In genomic region chr9:129353697-129354336, GRCh38 we compare ENCODE assay signal across 13 cellular contexts.
A peak's percentile ranks its signal among the peaks of the same experiment; 100 is the strongest.
DNase-seq lines count a peak whose midpoint lies in the region; ATAC-seq and TF ChIP-seq lines count a peak whose summit lies in the region.
"Had no signal": no experiment of that assay in that cellular context is flagged by ENCODE, and none has a peak within 500 bp of the region (broad histone marks: within the 10 kb centered on the region; RNA-seq: fewer than 3 reads in every experiment).

No MANE protein-coding gene starts in this region.

- DNase-seq in heart left ventricle (no peak), Right ventricle myocardium inferior (ENCODE audit: missing footprints) (no peak), esophagus muscularis mucosa (ENCODE audit: extremely low spot score) (no peak), neural progenitor cell (ENCODE audit: low spot score) (no peak)
- DNase-seq in activated naive CD4-positive, alpha-beta T cell treated with anti-CD3 and anti-CD28 coated beads for 36 hours, result no peak
- DNase-seq: CD8-positive, alpha-beta T cell; left colon; MG63; NCI-H526 had no signal

- no peak overlapping the region for H3K4me2 ChIP-seq in neural progenitor cell

- H3K4me1 Mint-ChIP-seq in neural progenitor cell, result peaks cover 39% of the 10 kb centered on the region
- no peaks in the 10 kb centered on the region for H3K4me1 Mint-ChIP-seq in activated T-helper 17 cell treated with anti-CD3 and anti-CD28 coated beads, Interleukin-2, amount 50 U/mL, for 72 hours
- peaks cover 3% of the 10 kb centered on the region for H3K4me1 Mint-ChIP-seq in activated naive CD4-positive, alpha-beta T cell treated with anti-CD3 and anti-CD28 coated beads for 36 hours (ENCODE audit: low read depth)

- intact Hi-C loops in heart left ventricle (cut with DNase I), result no loop called here
- intact Hi-C loops in Right ventricle myocardium inferior (cut with DNase I), result no loop called here
- intact Hi-C loops in esophagus muscularis mucosa (cut with DNase I), result no loop called here
- intact Hi-C loops in activated naive CD4-positive, alpha-beta T cell treated with anti-CD3 and anti-CD28 coated beads for 36 hours (cut with micrococcal nuclease), result no loop called here

- H3K27ac ChIP-seq in heart left ventricle (peak overlapping the region in 7 of 12 donors; percentile 23 to 73 (median 42)), esophagus muscularis mucosa (replicated peaks in 1 of 4) (peak overlapping the region; percentile 34 to 72 (median 65)), neural progenitor cell (peak overlapping the region; percentile 78)

- CTCF ChIA-PET in activated naive CD4-positive, alpha-beta T cell treated with anti-CD3 and anti-CD28 coated beads for 36 hours (lab: Charles Lee), result no interaction called here

- H3K9me3 Mint-ChIP-seq in neural progenitor cell, result peaks cover 4% of the 10 kb centered on the region
- no peaks in the 10 kb centered on the region for H3K9me3 Mint-ChIP-seq in activated T-helper 17 cell treated with anti-CD3 and anti-CD28 coated beads, Interleukin-2, amount 50 U/mL, for 72 hours
- peaks cover 7% of the 10 kb centered on the region for H3K9me3 Mint-ChIP-seq in activated naive CD4-positive, alpha-beta T cell treated with anti-CD3 and anti-CD28 coated beads for 36 hours

- H3K4me3 ChIP-seq in heart left ventricle (no peak overlapping the region), esophagus muscularis mucosa (no peak overlapping the region), neural progenitor cell (no peak overlapping the region)
- H3K4me3 ChIP-seq: MG63, thoracic aorta had no signal

- peak overlapping the region; percentile 74 for H3K4me3 Mint-ChIP-seq in neural progenitor cell
- H3K4me3 Mint-ChIP-seq in activated T-helper 17 cell treated with anti-CD3 and anti-CD28 coated beads, Interleukin-2, amount 50 U/mL, for 72 hours, result no peak overlapping the region
- no peak overlapping the region for H3K4me3 Mint-ChIP-seq in activated naive CD4-positive, alpha-beta T cell treated with anti-CD3 and anti-CD28 coated beads for 36 hours
- H3K4me3 Mint-ChIP-seq: CD8-positive, alpha-beta T cell had no signal

- H3K36me3 Mint-ChIP-seq in neural progenitor cell, result peaks cover 4% of the 10 kb centered on the region
- H3K36me3 Mint-ChIP-seq in activated T-helper 17 cell treated with anti-CD3 and anti-CD28 coated beads, Interleukin-2, amount 50 U/mL, for 72 hours (ENCODE audit: low read depth), result no peaks in the 10 kb centered on the region
- no peaks in the 10 kb centered on the region for H3K36me3 Mint-ChIP-seq in activated naive CD4-positive, alpha-beta T cell treated with anti-CD3 and anti-CD28 coated beads for 36 hours (ENCODE audit: low read depth)
- H3K36me3 Mint-ChIP-seq: CD8-positive, alpha-beta T cell had no signal

- H3K4me1 ChIP-seq in heart left ventricle (peaks cover 0 to 27% (median 16%) of the 10 kb centered on the region in 12 donors), esophagus muscularis mucosa (peaks cover 18 to 33% (median 32%) of the 10 kb centered on the region in 4 donors), neural progenitor cell (peaks cover 14% of the 10 kb centered on the region)

- no peak overlapping the region for H2AFZ ChIP-seq in neural progenitor cell (replicated peaks)

- peaks cover 37% of the 10 kb centered on the region for H3F3A ChIP-seq in neural progenitor cell (ENCODE audit: low read depth)

- no peak for TF ChIP-seq CTCF in heart left ventricle (IDR thresholded peaks at IDR 0.05)
- TF ChIP-seq CTCF in esophagus muscularis mucosa (IDR thresholded peaks at IDR 0.05), result no peak
- no peak for TF ChIP-seq CTCF in neural progenitor cell (IDR thresholded peaks at IDR 0.05)

- H3K79me2 ChIP-seq in neural progenitor cell (ENCODE audit: low read depth), result no peaks in the 10 kb centered on the region

- TF ChIP-seq POLR2A in heart left ventricle (IDR thresholded peaks at IDR 0.05) (no peak), esophagus muscularis mucosa (IDR thresholded peaks at IDR 0.05; ENCODE audit: low read depth) (no peak)

- TF ChIP-seq EP300 in esophagus muscularis mucosa (IDR thresholded peaks at IDR 0.05), result no peak

- H3K27me3 Mint-ChIP-seq in neural progenitor cell (ENCODE audit: insufficient read depth, low read depth), result peaks cover 12% of the 10 kb centered on the region
- no peaks in the 10 kb centered on the region for H3K27me3 Mint-ChIP-seq in activated T-helper 17 cell treated with anti-CD3 and anti-CD28 coated beads, Interleukin-2, amount 50 U/mL, for 72 hours
- peaks cover 3% of the 10 kb centered on the region for H3K27me3 Mint-ChIP-seq in activated naive CD4-positive, alpha-beta T cell treated with anti-CD3 and anti-CD28 coated beads for 36 hours (ENCODE audit: low read depth)

- peak overlapping the region; percentile 92 for H3K27ac Mint-ChIP-seq in neural progenitor cell
- H3K27ac Mint-ChIP-seq in activated T-helper 17 cell treated with anti-CD3 and anti-CD28 coated beads, Interleukin-2, amount 50 U/mL, for 72 hours, result no peak overlapping the region
- H3K27ac Mint-ChIP-seq in activated naive CD4-positive, alpha-beta T cell treated with anti-CD3 and anti-CD28 coated beads for 36 hours, result no peak overlapping the region
- H3K27ac Mint-ChIP-seq: CD8-positive, alpha-beta T cell had no signal

- 78 to 82% (median 81%) methylated on average over 11 to 12 of the region's 12 CpGs for WGBS in heart left ventricle, 4 donors
- 77% methylated on average over 12 of the region's 12 CpGs for WGBS in esophagus muscularis mucosa

- no peaks in the 10 kb centered on the region for H3K36me3 ChIP-seq in heart left ventricle
- no peaks in the 10 kb centered on the region for H3K36me3 ChIP-seq in esophagus muscularis mucosa
- H3K36me3 ChIP-seq in neural progenitor cell, result no peaks in the 10 kb centered on the region
- H3K36me3 ChIP-seq: MG63, thoracic aorta had no signal

- H3K9me3 ChIP-seq in heart left ventricle (peaks cover 0 to 13% (median 8%) of the 10 kb centered on the region in 12 donors), esophagus muscularis mucosa (peaks cover 0 to 14% (median 8%) of the 10 kb centered on the region in 4 donors), neural progenitor cell (ENCODE audit: low read depth) (no peaks in the 10 kb centered on the region)
- H3K9me3 ChIP-seq: MG63 had no signal

- no peak overlapping the region for H3K9ac ChIP-seq in neural progenitor cell

- no peaks in the 10 kb centered on the region for H4K20me1 ChIP-seq in neural progenitor cell (ENCODE audit: low read depth)

- H3K27me3 ChIP-seq in heart left ventricle (peaks cover 0 to 10% (median 6%) of the 10 kb centered on the region in 9 donors), esophagus muscularis mucosa (peaks cover 0 to 14% (median 3%) of the 10 kb centered on the region in 4 donors), neural progenitor cell (no peaks in the 10 kb centered on the region)
- H3K27me3 ChIP-seq: MG63 had no signal

- ATAC-seq in heart left ventricle, result no peak
- no peak for ATAC-seq in Right ventricle myocardium inferior
- ATAC-seq in activated T-helper 17 cell treated with anti-CD3 and anti-CD28 coated beads, Interleukin-2, amount 50 U/mL, for 72 hours (replicated peaks), result no peak
- ATAC-seq in HG03460 (IDR thresholded peaks at IDR 0.05; ENCODE audit: unreplicated experiment), result no peak
- no peak for ATAC-seq in HG03442 (IDR thresholded peaks at IDR 0.05; ENCODE audit: unreplicated experiment)
- ATAC-seq: CD8-positive, alpha-beta T cell had no signal
